Comparison of ENCODE assay signal across 10 cellular contexts in the genomic region with DNA sequence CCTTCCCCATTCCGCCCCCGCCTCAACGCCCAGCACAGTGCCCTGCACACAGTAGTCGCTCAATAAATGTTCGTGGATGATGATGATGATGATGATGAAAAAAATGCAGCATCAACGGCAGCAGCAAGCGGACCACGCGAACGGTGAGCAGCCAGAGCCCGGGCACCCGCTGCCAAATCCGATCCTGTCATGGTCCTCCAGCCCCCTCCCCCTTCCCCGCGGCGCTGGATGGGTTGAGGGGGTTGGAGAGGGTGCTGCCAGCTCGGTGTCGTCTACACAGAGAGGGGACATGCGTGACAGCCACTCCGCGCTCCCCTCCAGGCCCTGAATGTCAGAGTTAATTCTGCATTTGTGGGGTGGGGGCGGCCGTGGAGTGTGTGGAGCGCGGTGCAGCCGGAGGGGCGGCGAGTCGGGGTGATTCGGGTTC.
DNase-seq lines count a peak whose midpoint lies in the region; ATAC-seq and TF ChIP-seq lines count a peak whose summit lies in the region.
"Had no signal": no experiment of that assay in that cellular context is flagged by ENCODE, and none has a peak within 500 bp of the region (broad histone marks: within the 10 kb centered on the region; RNA-seq: fewer than 3 reads in every experiment).

No MANE protein-coding gene starts in this region.

- peaks cover 14% of the 10 kb centered on the region for H3K4me1 Mint-ChIP-seq in stimulated activated naive CD8-positive, alpha-beta T cell treated with anti-CD3 and anti-CD28 coated beads, Interleukin-15, amount 100 ng/mL, for 72 hours

- H3K27me3 Mint-ChIP-seq in stimulated activated naive CD8-positive, alpha-beta T cell treated with anti-CD3 and anti-CD28 coated beads, Interleukin-15, amount 100 ng/mL, for 72 hours = peaks cover 80% of the 10 kb centered on the region

- no peaks in the 10 kb centered on the region for H3K9me3 Mint-ChIP-seq in stimulated activated naive CD8-positive, alpha-beta T cell treated with anti-CD3 and anti-CD28 coated beads, Interleukin-15, amount 100 ng/mL, for 72 hours

- DNase-seq in NCI-H1105 (lab: John Stamatoyannopoulos, UW) (peak; percentile 1), NCI-H1105 treated with DMSO at 0.1 percent for 48 hours (lab: John Stamatoyannopoulos, UW) (no peak), astrocyte of the cerebellum (ENCODE audit: low read depth) (no peak), left kidney (ENCODE audit: low read depth, low spot score) (peak; percentile 57), foreskin melanocyte (no peak)
- DNase-seq in stimulated activated naive CD8-positive, alpha-beta T cell treated with anti-CD3 and anti-CD28 coated beads, Interleukin-15, amount 100 ng/mL, for 72 hours = no peak
- DNase-seq: ACHN, cerebellar nuclear complex had no signal

- TF ChIP-seq CTCF in astrocyte of the cerebellum (IDR thresholded peaks at IDR 0.05; ENCODE audit: low read depth, low read length, missing control alignments) = no peak

- peak overlapping the region; percentile 52 to 62 for H3K4me3 Mint-ChIP-seq in stimulated activated naive CD8-positive, alpha-beta T cell treated with anti-CD3 and anti-CD28 coated beads, Interleukin-15, amount 100 ng/mL, for 72 hours

- peak overlapping the region; percentile 30 for H3K4me3 ChIP-seq in astrocyte of the cerebellum (ENCODE audit: low read depth, low read length)

- in situ Hi-C loops in astrocyte of the cerebellum (cut with HindIII; ENCODE audit: low sequenced_read_pairs) = no loop called here

- no peak for ATAC-seq in stimulated activated naive CD8-positive, alpha-beta T cell treated with anti-CD3 and anti-CD28 coated beads, Interleukin-15, amount 100 ng/mL, for 72 hours
- ATAC-seq in GM18907 (IDR thresholded peaks at IDR 0.05; ENCODE audit: unreplicated experiment) = no peak
- no peak for ATAC-seq in GM21529 (IDR thresholded peaks at IDR 0.05; ENCODE audit: unreplicated experiment)

- no peak overlapping the region for H3K27ac Mint-ChIP-seq in stimulated activated naive CD8-positive, alpha-beta T cell treated with anti-CD3 and anti-CD28 coated beads, Interleukin-15, amount 100 ng/mL, for 72 hours

Comparison
In these comparisons a context has a peak if more than half of its experiments do, and no peak if none do; other contexts are left out.
1. DNase-seq: peak in NCI-H1105 (single experiment) and left kidney (single experiment); none in NCI-H1105 treated with DMSO at 0.1 percent for 48 hours (single experiment), astrocyte of the cerebellum (single experiment), stimulated activated naive CD8-positive, alpha-beta T cell treated with anti-CD3 and anti-CD28 coated beads, Interleukin-15, amount 100 ng/mL, for 72 hours (0 of 2) and foreskin melanocyte (single experiment).